ENCODE assay signal across 20 cellular contexts in the genomic region with DNA sequence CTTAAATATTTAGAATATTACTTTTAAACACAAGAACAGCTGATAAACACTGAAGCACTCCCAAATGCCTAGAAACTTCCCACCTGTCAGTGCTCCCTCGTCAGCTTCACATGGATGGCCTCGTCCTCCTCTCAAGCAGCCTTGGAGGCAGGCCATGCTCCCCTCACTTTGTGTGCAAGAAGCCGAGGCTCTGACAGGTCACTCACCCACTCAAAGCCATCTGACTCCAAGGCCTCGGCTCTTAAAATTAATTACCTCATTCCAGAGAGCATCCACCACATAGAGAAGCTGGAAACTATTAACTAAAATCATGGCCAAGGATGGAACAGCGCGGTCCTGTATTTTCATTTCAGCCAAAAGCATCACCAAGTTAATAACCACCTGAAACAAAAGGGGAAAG.
"Had no signal": no experiment of that assay in that cellular context is flagged by ENCODE, and none has a peak within 500 bp of the region (broad histone marks: within the 10 kb centered on the region; RNA-seq: fewer than 3 reads in every experiment).

No MANE protein-coding gene starts in this region.

- H3K27ac Mint-ChIP-seq: activated CD8-positive, alpha-beta T cell treated with anti-CD3 and anti-CD28 coated beads, Interleukin-2, amount 10 ng/mL, durations not matched to agents 7 days and 5 days; activated naive CD8-positive, alpha-beta T cell treated with anti-CD3 and anti-CD28 coated beads, Interleukin-2, amount 10 ng/mL, durations not matched to agents 7 days and 5 days; stimulated activated memory B cell treated with anti-CD40 and anti-IgM and Interleukin-4, amounts not matched to agents 10 μg/mL and 1 μg/mL and 100 μg/mL, for 72 hours had no signal

- H3K27me3 Mint-ChIP-seq: activated naive CD8-positive, alpha-beta T cell treated with anti-CD3 and anti-CD28 coated beads, Interleukin-2, amount 10 ng/mL, durations not matched to agents 7 days and 5 days; stimulated activated memory B cell treated with anti-CD40 and anti-IgM and Interleukin-4, amounts not matched to agents 10 μg/mL and 1 μg/mL and 100 μg/mL, for 72 hours had no signal

- H3K27me3 ChIP-seq: heart left ventricle, left lung, uterus had no signal

- H3K4me3 ChIP-seq: coronary artery, heart left ventricle, left lung, lung, uterus had no signal

- H3K4me3 Mint-ChIP-seq: activated CD8-positive, alpha-beta T cell treated with anti-CD3 and anti-CD28 coated beads, Interleukin-2, amount 10 ng/mL, durations not matched to agents 7 days and 5 days; activated naive CD8-positive, alpha-beta T cell treated with anti-CD3 and anti-CD28 coated beads, Interleukin-2, amount 10 ng/mL, durations not matched to agents 7 days and 5 days; stimulated activated memory B cell treated with anti-CD40 and anti-IgM and Interleukin-4, amounts not matched to agents 10 μg/mL and 1 μg/mL and 100 μg/mL, for 72 hours had no signal

- H3K9me3 Mint-ChIP-seq: activated naive CD8-positive, alpha-beta T cell treated with anti-CD3 and anti-CD28 coated beads, Interleukin-2, amount 10 ng/mL, durations not matched to agents 7 days and 5 days; stimulated activated memory B cell treated with anti-CD40 and anti-IgM and Interleukin-4, amounts not matched to agents 10 μg/mL and 1 μg/mL and 100 μg/mL, for 72 hours had no signal

- H3K36me3 ChIP-seq: uterus had no signal

- H3K4me1 ChIP-seq: heart left ventricle, uterus had no signal

- DNase-seq: activated CD4-positive, alpha-beta T cell treated with anti-CD3 and anti-CD28 coated beads, Interleukin-2, amount 50 U/mL, for 1 hour; activated CD8-positive, alpha-beta T cell treated with anti-CD3 and anti-CD28 coated beads, Interleukin-2, amount 10 ng/mL, durations not matched to agents 7 days and 5 days; activated naive CD4-positive, alpha-beta T cell treated with Interleukin-2 at 50 U/mL for 16 hours; activated naive CD8-positive, alpha-beta T cell treated with anti-CD3 and anti-CD28 coated beads, Interleukin-2, amount 10 ng/mL, durations not matched to agents 7 days and 5 days; amygdala; cerebellar nuclear complex; heart left ventricle; left lung; midbrain; occipital lobe; posterior cingulate gyrus; small intestine; stimulated activated CD4-positive, alpha-beta T cell treated with anti-CD3 and anti-CD28 coated beads, Interleukin-2, amount 100 ng/mL, for 24 hours; trophoblast cell; uterus had no signal

- ATAC-seq: activated CD4-positive, CD25-positive, alpha-beta regulatory T cell treated with anti-CD3 and anti-CD28 coated beads, Interleukin-2, amount 50 U/mL, for 24 hours; activated CD8-positive, alpha-beta T cell treated with anti-CD3 and anti-CD28 coated beads, Interleukin-2, amount 10 ng/mL, durations not matched to agents 7 days and 5 days; heart left ventricle; left lung; sciatic nerve; stimulated activated memory B cell treated with anti-CD40 and anti-IgM and Interleukin-4, amounts not matched to agents 10 μg/mL and 1 μg/mL and 100 μg/mL, for 72 hours had no signal

- H3K9me3 ChIP-seq: heart left ventricle, left lung, uterus had no signal

- H3K27ac ChIP-seq: coronary artery, heart left ventricle, left lung, uterus had no signal
